In genomic region chr12:114901316-114901715, GRCh38 we compare ENCODE assay signal across 30 cellular contexts.
"Had no signal": no experiment of that assay in that cellular context is flagged by ENCODE, and none has a peak within 500 bp of the region (broad histone marks: within the 10 kb centered on the region; RNA-seq: fewer than 3 reads in every experiment).

No MANE protein-coding gene starts in this region.

- H3K36me3 Mint-ChIP-seq: activated CD4-positive, alpha-beta memory T cell treated with anti-CD3 and anti-CD28 coated beads for 36 hours; activated CD8-positive, alpha-beta memory T cell treated with anti-CD3 and anti-CD28 coated beads, Interleukin-2, amount 10 ng/mL, durations not matched to agents 7 days and 5 days; activated naive CD4-positive, alpha-beta T cell treated with anti-CD3 and anti-CD28 coated beads, Interleukin-2, amount 50 U/mL, for 72 hours; activated naive CD8-positive, alpha-beta T cell treated with anti-CD3 and anti-CD28 coated beads, Interleukin-2, amount 10 ng/mL, durations not matched to agents 7 days and 5 days; brain had no signal

- H3K4me1 ChIP-seq: ascending aorta, breast epithelium, colonic mucosa, esophagus squamous epithelium, gastroesophageal sphincter had no signal

- H3K4me1 Mint-ChIP-seq: activated CD4-positive, alpha-beta T cell treated with anti-CD3 and anti-CD28 coated beads for 36 hours; activated CD4-positive, alpha-beta T cell treated with anti-CD3 and anti-CD28 coated beads, Interleukin-2, amount 10 ng/mL, durations not matched to agents 24 days and 14 days; activated CD8-positive, alpha-beta memory T cell treated with anti-CD3 and anti-CD28 coated beads, Interleukin-2, amount 10 ng/mL, durations not matched to agents 7 days and 5 days; activated naive CD8-positive, alpha-beta T cell treated with anti-CD3 and anti-CD28 coated beads, Interleukin-2, amount 10 ng/mL, durations not matched to agents 7 days and 5 days; brain had no signal

- DNase-seq: activated CD4-positive, alpha-beta memory T cell treated with anti-CD3 and anti-CD28 coated beads for 36 hours; activated CD4-positive, alpha-beta T cell treated with anti-CD3 and anti-CD28 coated beads for 36 hours; activated CD4-positive, alpha-beta T cell treated with anti-CD3 and anti-CD28 coated beads, Interleukin-2, amount 10 ng/mL, durations not matched to agents 24 days and 14 days; activated CD4-positive, CD25-positive, alpha-beta regulatory T cell; activated CD4-positive, CD25-positive, alpha-beta regulatory T cell treated with anti-CD3 and anti-CD28 coated beads, Interleukin-2, amount 50 U/mL, for 72 hours; activated CD8-positive, alpha-beta memory T cell treated with anti-CD3 and anti-CD28 coated beads, Interleukin-2, amount 10 ng/mL, durations not matched to agents 7 days and 5 days; activated CD8-positive, alpha-beta memory T cell treated with anti-CD3 and anti-CD28 coated beads, Interleukin-2, amount 50 U/mL, for 4 hours; activated CD8-positive, alpha-beta T cell treated with anti-CD3 and anti-CD28 coated beads, Interleukin-2, amount 10 ng/mL, durations not matched to agents 7 days and 5 days; activated effector memory CD4-positive, alpha-beta T cell treated with anti-CD3 and anti-CD28 coated beads, Interleukin-2, amount 50 U/mL, for 16 hours; activated naive CD4-positive, alpha-beta T cell treated with anti-CD3 and anti-CD28 coated beads for 36 hours; activated naive CD8-positive, alpha-beta T cell treated with anti-CD3 and anti-CD28 coated beads, Interleukin-2, amount 10 ng/mL, durations not matched to agents 7 days and 5 days; activated T-cell treated with anti-CD3 and anti-CD28 coated beads, Interleukin-2, amount 50 U/mL, for 1 hour; activated T-cell treated with anti-CD3 and anti-CD28 coated beads, Interleukin-2, amount 50 U/mL, for 48 hours; central memory CD4-positive, alpha-beta T cell; cerebellar nuclear complex; colonic mucosa; effector CD8-positive, alpha-beta T cell; esophagus squamous epithelium; foreskin melanocyte; head of caudate nucleus; T-helper 2 cell had no signal

- H3K9me3 Mint-ChIP-seq: activated CD4-positive, alpha-beta T cell treated with anti-CD3 and anti-CD28 coated beads, Interleukin-2, amount 10 ng/mL, durations not matched to agents 24 days and 14 days; activated naive CD8-positive, alpha-beta T cell treated with anti-CD3 and anti-CD28 coated beads, Interleukin-2, amount 10 ng/mL, durations not matched to agents 7 days and 5 days; brain had no signal

- H3K27me3 ChIP-seq: ascending aorta, breast epithelium, cardiac muscle cell, colonic mucosa, gastroesophageal sphincter had no signal

- H3K9me3 ChIP-seq: ascending aorta, breast epithelium, colonic mucosa, esophagus squamous epithelium, gastroesophageal sphincter had no signal

- H3K4me3 Mint-ChIP-seq: activated CD4-positive, alpha-beta memory T cell treated with anti-CD3 and anti-CD28 coated beads for 36 hours; activated CD4-positive, alpha-beta T cell treated with anti-CD3 and anti-CD28 coated beads for 36 hours; activated CD4-positive, alpha-beta T cell treated with anti-CD3 and anti-CD28 coated beads, Interleukin-2, amount 10 ng/mL, durations not matched to agents 24 days and 14 days; activated CD8-positive, alpha-beta memory T cell treated with anti-CD3 and anti-CD28 coated beads, Interleukin-2, amount 10 ng/mL, durations not matched to agents 7 days and 5 days; activated CD8-positive, alpha-beta T cell treated with anti-CD3 and anti-CD28 coated beads, Interleukin-2, amount 10 ng/mL, durations not matched to agents 7 days and 5 days; activated naive CD4-positive, alpha-beta T cell treated with anti-CD3 and anti-CD28 coated beads for 36 hours; activated naive CD8-positive, alpha-beta T cell treated with anti-CD3 and anti-CD28 coated beads, Interleukin-2, amount 10 ng/mL, durations not matched to agents 7 days and 5 days; activated T-helper 1 cell treated with anti-CD3 and anti-CD28 coated beads, Interleukin-12 subunit alpha, Interleukin-12 subunit beta, Interleukin-2, Interleukin-4 antibody, amounts not matched to agents 30 ng/mL and 10 ng/mL and 1 ng/mL, durations not matched to agents 14 hours and 24 hours and 36 hours; brain had no signal

- H3K27ac Mint-ChIP-seq: activated CD4-positive, alpha-beta memory T cell treated with anti-CD3 and anti-CD28 coated beads for 36 hours; activated CD4-positive, alpha-beta T cell treated with anti-CD3 and anti-CD28 coated beads for 36 hours; activated CD4-positive, alpha-beta T cell treated with anti-CD3 and anti-CD28 coated beads, Interleukin-2, amount 10 ng/mL, durations not matched to agents 24 days and 14 days; activated CD8-positive, alpha-beta memory T cell treated with anti-CD3 and anti-CD28 coated beads, Interleukin-2, amount 10 ng/mL, durations not matched to agents 7 days and 5 days; activated CD8-positive, alpha-beta T cell treated with anti-CD3 and anti-CD28 coated beads, Interleukin-2, amount 10 ng/mL, durations not matched to agents 7 days and 5 days; activated naive CD4-positive, alpha-beta T cell treated with anti-CD3 and anti-CD28 coated beads for 36 hours; activated naive CD4-positive, alpha-beta T cell treated with anti-CD3 and anti-CD28 coated beads, Interleukin-2, amount 50 U/mL, for 72 hours; activated naive CD8-positive, alpha-beta T cell treated with anti-CD3 and anti-CD28 coated beads, Interleukin-2, amount 10 ng/mL, durations not matched to agents 7 days and 5 days; activated T-helper 1 cell treated with anti-CD3 and anti-CD28 coated beads, Interleukin-12 subunit alpha, Interleukin-12 subunit beta, Interleukin-2, Interleukin-4 antibody, amounts not matched to agents 30 ng/mL and 10 ng/mL and 1 ng/mL, durations not matched to agents 14 hours and 24 hours and 36 hours; activated T-helper 2 cell treated with anti-CD3 and anti-CD28 coated beads, Interferon-gamma antibody, Interleukin-2, Interleukin-4, amounts not matched to agents 10 μg/mL and 5 μg/mL and 100 μg/mL, durations not matched to agents 14 hours and 24 hours and 36 hours; brain had no signal

- H3K27me3 Mint-ChIP-seq: activated CD4-positive, alpha-beta memory T cell treated with anti-CD3 and anti-CD28 coated beads for 36 hours; activated CD4-positive, alpha-beta T cell treated with anti-CD3 and anti-CD28 coated beads for 36 hours; activated CD4-positive, alpha-beta T cell treated with anti-CD3 and anti-CD28 coated beads, Interleukin-2, amount 10 ng/mL, durations not matched to agents 24 days and 14 days; activated CD8-positive, alpha-beta memory T cell treated with anti-CD3 and anti-CD28 coated beads, Interleukin-2, amount 10 ng/mL, durations not matched to agents 7 days and 5 days; activated naive CD8-positive, alpha-beta T cell treated with anti-CD3 and anti-CD28 coated beads, Interleukin-2, amount 10 ng/mL, durations not matched to agents 7 days and 5 days had no signal

- H3K36me3 ChIP-seq: ascending aorta, breast epithelium, cardiac muscle cell, colonic mucosa, esophagus squamous epithelium, gastroesophageal sphincter had no signal

- H3K4me3 ChIP-seq: ascending aorta, breast epithelium, cardiac muscle cell, colonic mucosa, esophagus squamous epithelium, gastroesophageal sphincter had no signal

- ATAC-seq: activated CD4-positive, alpha-beta T cell treated with anti-CD3 and anti-CD28 coated beads for 36 hours; activated CD8-positive, alpha-beta memory T cell treated with anti-CD3 and anti-CD28 coated beads, Interleukin-2, amount 10 ng/mL, durations not matched to agents 7 days and 5 days; activated CD8-positive, alpha-beta T cell treated with anti-CD3 and anti-CD28 coated beads, Interleukin-2, amount 10 ng/mL, durations not matched to agents 7 days and 5 days; activated naive CD4-positive, alpha-beta T cell treated with anti-CD3 and anti-CD28 coated beads, Interleukin-2, amount 50 U/mL, for 72 hours; gastroesophageal sphincter had no signal

- H3K27ac ChIP-seq: ascending aorta, breast epithelium, cardiac muscle cell, colonic mucosa, epithelial cell of prostate, esophagus squamous epithelium, gastroesophageal sphincter had no signal
